In the genomic region with DNA sequence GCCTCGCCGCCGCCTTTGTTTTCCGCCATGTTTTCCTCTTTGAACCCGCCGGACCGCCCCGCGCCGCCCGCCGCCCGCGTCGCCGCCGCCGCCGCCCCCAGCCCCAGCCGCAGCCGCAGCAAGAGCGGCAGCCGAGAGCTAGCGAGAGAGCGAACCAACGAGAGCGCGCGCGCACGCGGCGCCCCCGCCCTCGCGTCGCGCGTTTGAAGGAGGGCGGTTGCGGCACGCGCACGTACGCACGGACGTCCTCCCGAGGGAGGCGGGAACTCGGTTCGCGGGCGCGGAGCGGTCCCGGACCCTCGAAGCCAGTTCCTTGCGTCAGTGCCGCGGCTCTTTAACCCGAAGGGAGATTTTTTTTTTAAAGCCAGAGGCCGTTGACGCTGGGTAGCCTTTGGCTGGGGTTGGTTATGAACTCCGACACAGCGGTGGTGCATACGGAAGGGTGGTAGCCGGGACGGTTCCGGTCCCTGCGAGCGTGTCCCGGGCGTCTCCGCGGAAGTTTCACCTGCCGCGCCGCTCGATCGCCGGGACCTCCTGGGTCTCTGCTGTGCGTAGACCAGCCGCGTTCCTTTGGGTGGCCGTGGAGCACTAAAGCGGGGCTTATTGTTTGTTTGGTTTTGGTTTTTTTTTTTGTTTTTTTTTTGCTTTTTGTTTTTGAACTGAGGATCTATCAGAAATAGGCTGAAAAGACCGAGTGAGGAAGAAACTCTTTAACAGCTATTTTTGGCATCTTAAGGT, we compare ENCODE assay signal across 1 cellular context.
A peak's percentile ranks its signal among the peaks of the same experiment; 100 is the strongest.
TF ChIP-seq lines count a peak whose summit lies in the region.

A gene (minus strand): TSS at position 156 of the 738 bp plus-strand sequence. CDS start 127 bp downstream, at position 29.

TF ChIP-seq in SK-N-SH, 30 proteins besides CTCF, POLR2A, EP300 and RAD21 (continued from another document):
- TF ChIP-seq, protein P1, sequence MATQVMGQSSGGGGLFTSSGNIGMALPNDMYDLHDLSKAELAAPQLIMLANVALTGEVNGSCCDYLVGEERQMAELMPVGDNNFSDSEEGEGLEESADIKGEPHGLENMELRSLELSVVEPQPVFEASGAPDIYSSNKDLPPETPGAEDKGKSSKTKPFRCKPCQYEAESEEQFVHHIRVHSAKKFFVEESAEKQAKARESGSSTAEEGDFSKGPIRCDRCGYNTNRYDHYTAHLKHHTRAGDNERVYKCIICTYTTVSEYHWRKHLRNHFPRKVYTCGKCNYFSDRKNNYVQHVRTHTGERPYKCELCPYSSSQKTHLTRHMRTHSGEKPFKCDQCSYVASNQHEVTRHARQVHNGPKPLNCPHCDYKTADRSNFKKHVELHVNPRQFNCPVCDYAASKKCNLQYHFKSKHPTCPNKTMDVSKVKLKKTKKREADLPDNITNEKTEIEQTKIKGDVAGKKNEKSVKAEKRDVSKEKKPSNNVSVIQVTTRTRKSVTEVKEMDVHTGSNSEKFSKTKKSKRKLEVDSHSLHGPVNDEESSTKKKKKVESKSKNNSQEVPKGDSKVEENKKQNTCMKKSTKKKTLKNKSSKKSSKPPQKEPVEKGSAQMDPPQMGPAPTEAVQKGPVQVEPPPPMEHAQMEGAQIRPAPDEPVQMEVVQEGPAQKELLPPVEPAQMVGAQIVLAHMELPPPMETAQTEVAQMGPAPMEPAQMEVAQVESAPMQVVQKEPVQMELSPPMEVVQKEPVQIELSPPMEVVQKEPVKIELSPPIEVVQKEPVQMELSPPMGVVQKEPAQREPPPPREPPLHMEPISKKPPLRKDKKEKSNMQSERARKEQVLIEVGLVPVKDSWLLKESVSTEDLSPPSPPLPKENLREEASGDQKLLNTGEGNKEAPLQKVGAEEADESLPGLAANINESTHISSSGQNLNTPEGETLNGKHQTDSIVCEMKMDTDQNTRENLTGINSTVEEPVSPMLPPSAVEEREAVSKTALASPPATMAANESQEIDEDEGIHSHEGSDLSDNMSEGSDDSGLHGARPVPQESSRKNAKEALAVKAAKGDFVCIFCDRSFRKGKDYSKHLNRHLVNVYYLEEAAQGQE (IDR thresholded peaks at IDR 0.05; ENCODE audit: low read depth, low read length), result peak; percentile 43; the same call in 1 of the 2 replicates
- TF ChIP-seq, protein P2, sequence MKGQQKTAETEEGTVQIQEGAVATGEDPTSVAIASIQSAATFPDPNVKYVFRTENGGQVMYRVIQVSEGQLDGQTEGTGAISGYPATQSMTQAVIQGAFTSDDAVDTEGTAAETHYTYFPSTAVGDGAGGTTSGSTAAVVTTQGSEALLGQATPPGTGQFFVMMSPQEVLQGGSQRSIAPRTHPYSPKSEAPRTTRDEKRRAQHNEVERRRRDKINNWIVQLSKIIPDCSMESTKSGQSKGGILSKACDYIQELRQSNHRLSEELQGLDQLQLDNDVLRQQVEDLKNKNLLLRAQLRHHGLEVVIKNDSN (IDR thresholded peaks at IDR 0.05; ENCODE audit: borderline replicate concordance, low read depth), result no peak
- TF ChIP-seq CHD2 (IDR thresholded peaks at IDR 0.05; ENCODE audit: low read length, partially characterized antibody) (peak; percentile 89), TEAD4 (IDR thresholded peaks at IDR 0.05; ENCODE audit: borderline replicate concordance, insufficient read depth) (no peak), FOXJ3 (CRISPR knock-in tag; IDR thresholded peaks at IDR 0.05) (no peak), GABPA (IDR thresholded peaks at IDR 0.05; ENCODE audit: low read depth) (no peak; the same call in 1 of the 2 replicates), SMC3 (IDR thresholded peaks at IDR 0.05; ENCODE audit: low read depth, low read length) (no peak), POLR2AphosphoS5 (IDR thresholded peaks at IDR 0.05; ENCODE audit: low read depth, low read length) (peak; percentile 92)
- TF ChIP-seq, protein P3, sequence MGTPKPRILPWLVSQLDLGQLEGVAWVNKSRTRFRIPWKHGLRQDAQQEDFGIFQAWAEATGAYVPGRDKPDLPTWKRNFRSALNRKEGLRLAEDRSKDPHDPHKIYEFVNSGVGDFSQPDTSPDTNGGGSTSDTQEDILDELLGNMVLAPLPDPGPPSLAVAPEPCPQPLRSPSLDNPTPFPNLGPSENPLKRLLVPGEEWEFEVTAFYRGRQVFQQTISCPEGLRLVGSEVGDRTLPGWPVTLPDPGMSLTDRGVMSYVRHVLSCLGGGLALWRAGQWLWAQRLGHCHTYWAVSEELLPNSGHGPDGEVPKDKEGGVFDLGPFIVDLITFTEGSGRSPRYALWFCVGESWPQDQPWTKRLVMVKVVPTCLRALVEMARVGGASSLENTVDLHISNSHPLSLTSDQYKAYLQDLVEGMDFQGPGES (IDR thresholded peaks at IDR 0.05; ENCODE audit: low read depth, low read length), result no peak
